8 cellular contexts compared by ENCODE assay signal in genomic region chr7:23472974-23473847, GRCh38. TPM values are rescaled to one million over a fixed set of nuclear protein-coding genes. Genes with fewer than 3 reads are reported as not detected.
DNase-seq lines count a peak whose midpoint lies in the region; ATAC-seq and TF ChIP-seq lines count a peak whose summit lies in the region.

No MANE protein-coding gene starts in this region.

- peaks cover 17% of the 10 kb centered on the region for H3F3A ChIP-seq in neural cell (ENCODE audit: insufficient read depth, low read length, poor library complexity, severe bottlenecking)

- peak overlapping the region; percentile 47 for H2AFZ ChIP-seq in neural cell (ENCODE audit: low read depth, low read length)

- no peak for TF ChIP-seq EP300 in neural cell (conservative IDR thresholded peaks at IDR 0.05; ENCODE audit: poor library complexity, severe bottlenecking)

- no peak for ATAC-seq in HG03469 (IDR thresholded peaks at IDR 0.05; ENCODE audit: unreplicated experiment)
- no peak for ATAC-seq in HG03439 (IDR thresholded peaks at IDR 0.05; ENCODE audit: unreplicated experiment)

- H3K9me2 ChIP-seq in neural cell (ENCODE audit: insufficient read depth, low read length): no peaks in the 10 kb centered on the region

- H3K27me3 ChIP-seq in neural cell (ENCODE audit: insufficient read depth, low read depth, low read length): no peaks in the 10 kb centered on the region

- H3K79me2 ChIP-seq in neural cell (replicated peaks; ENCODE audit: insufficient read depth, low read length): peaks cover 77% of the 10 kb centered on the region

- TF ChIP-seq CTCF in GM12875 (IDR thresholded peaks at IDR 0.05; ENCODE audit: borderline replicate concordance, insufficient read depth, low read depth, low read length) (no peak), neural cell (IDR thresholded peaks at IDR 0.05; ENCODE audit: poor library complexity, severe bottlenecking) (no peak)

- peak overlapping the region; percentile 94 for H3K4me3 ChIP-seq in GM12875 (ENCODE audit: low read depth, low read length)
- peak overlapping the region; percentile 85 for H3K4me3 ChIP-seq in neural cell (ENCODE audit: low read length)

- H3K27ac ChIP-seq in neural cell (ENCODE audit: low read length): peak overlapping the region; percentile 61

- no peak for TF ChIP-seq RAD21 in neural cell (conservative IDR thresholded peaks at IDR 0.05)

- DNase-seq in NCI-H146 treated with DMSO at 0.1 percent for 48 hours (lab: John Stamatoyannopoulos, UW; ENCODE audit: unreplicated experiment) (peak; percentile 72), astrocyte of the hippocampus (ENCODE audit: low read depth, low spot score) (peak; percentile 36), epidermal melanocyte (ENCODE audit: insufficient read length, low spot score) (no peak), medulla oblongata (ENCODE audit: extremely low spot score) (no peak)

- H4K20me1 ChIP-seq in neural cell (ENCODE audit: insufficient read depth): no peaks in the 10 kb centered on the region

- H3K36me3 ChIP-seq in neural cell (ENCODE audit: insufficient read depth, low read length): no peaks in the 10 kb centered on the region

- H3K4me2 ChIP-seq in neural cell (ENCODE audit: low read length): peak overlapping the region; percentile 76

- H3K9me3 ChIP-seq in neural cell (ENCODE audit: low read length): no peaks in the 10 kb centered on the region

- peak overlapping the region; percentile 76 for H3K9ac ChIP-seq in neural cell (ENCODE audit: low read length)

TF ChIP-seq in neural cell, 6 proteins besides CTCF, POLR2A, EP300 and RAD21:
- TF ChIP-seq POLR2AphosphoS5 (IDR thresholded peaks at IDR 0.05): peak; percentile 7
- no peak for TF ChIP-seq REST (IDR thresholded peaks at IDR 0.05; ENCODE audit: borderline replicate concordance)

RNA-seq across cellular contexts. Expression of gene IGF2BP3, which starts 2.9 kb away (rescaled TPM):
- 26.3 and 29.6 TPM in 2 replicates for polyA plus RNA-seq in neural cell
- polyA minus RNA-seq in neural cell: 64.5 and 82.2 TPM in 2 replicates

RNA-seq across cellular contexts. Expression of gene TRA2A, which starts 58.6 kb away (rescaled TPM):
- polyA plus RNA-seq in neural cell: 135 and 188 TPM in 2 replicates
- 71.6 and 93.8 TPM in 2 replicates for polyA minus RNA-seq in neural cell

Comparison
In these comparisons a context has a peak if more than half of its experiments do, and no peak if none do; other contexts are left out.
1. DNase-seq: peak in NCI-H146 treated with DMSO at 0.1 percent for 48 hours (single experiment) and astrocyte of the hippocampus (single experiment); none in epidermal melanocyte (single experiment) and medulla oblongata (single experiment).